Comparison of ENCODE assay signal across 8 cellular contexts in the genomic region with DNA sequence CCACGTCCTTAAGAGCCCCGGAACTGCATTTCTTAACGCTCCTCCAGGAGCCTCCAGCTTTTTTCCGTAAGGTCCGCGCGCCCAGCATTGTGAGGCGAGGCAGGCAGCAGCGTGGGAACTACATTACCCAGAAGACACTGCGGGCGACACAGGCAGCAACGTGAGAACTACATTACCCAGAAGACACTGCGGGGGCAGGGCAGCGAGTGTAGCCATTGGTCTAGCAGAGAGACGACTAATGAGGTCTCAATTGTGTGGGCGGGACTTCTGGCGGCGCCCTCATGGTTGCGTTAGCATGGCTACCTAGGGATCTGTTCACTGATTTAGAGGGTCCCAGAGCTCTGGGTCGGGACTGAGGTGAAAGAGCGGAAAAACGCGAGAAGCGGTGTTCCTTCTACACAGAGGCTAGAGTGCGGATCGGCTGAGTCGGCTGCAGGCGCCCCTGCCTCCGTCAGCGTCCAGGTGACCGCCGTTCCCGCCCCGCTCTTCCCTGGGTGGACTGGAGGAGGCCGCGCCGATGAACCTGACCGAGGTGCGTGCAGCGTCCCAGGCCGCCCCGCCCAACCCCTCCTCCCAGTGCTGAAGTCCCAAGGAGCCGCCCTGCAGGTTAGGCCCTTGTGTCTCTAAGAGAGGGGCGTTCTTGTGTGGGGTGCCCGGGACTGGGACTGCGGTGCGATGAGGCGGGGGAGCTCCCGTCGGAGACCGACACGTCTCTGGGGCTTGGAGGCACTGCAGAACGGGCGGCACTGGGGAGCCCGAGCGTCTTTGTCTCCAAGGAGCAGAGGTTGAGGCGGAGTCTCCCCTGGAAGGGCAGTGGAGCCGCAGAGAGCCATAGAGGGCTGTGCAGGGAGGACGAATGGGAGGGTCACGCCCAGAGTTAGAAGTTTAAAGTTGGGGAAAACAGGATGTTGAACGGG. TPM values are rescaled to one million over a fixed set of nuclear protein-coding genes. Genes with fewer than 3 reads are reported as not detected.
DNase-seq lines count a peak whose midpoint lies in the region; ATAC-seq and TF ChIP-seq lines count a peak whose summit lies in the region.

Gene ZNF749 (plus strand): TSS at position 264 of the 917 bp plus-strand sequence. CDS start 254 bp downstream, at position 518.

- peak; percentile 99 for DNase-seq in DMS79 (lab: John Stamatoyannopoulos, UW)
- DNase-seq in Panc1 (ENCODE audit: low read depth, low spot score): peak; percentile 93
- DNase-seq in activated T-cell treated with anti-CD3 and anti-CD28 coated beads, Interleukin-2, amount 50 U/mL, for 24 hours: peak; percentile 94
- peak; percentile 95 for DNase-seq in stimulated activated CD8-positive, alpha-beta memory T cell treated with anti-CD3 and anti-CD28 coated beads, Interleukin-4, amount 100 ng/mL, for 48 hours

- no peak for TF ChIP-seq CTCF in KMS-11 (conservative IDR thresholded peaks at IDR 0.05; ENCODE audit: low read depth, low read length)
- no peak for TF ChIP-seq CTCF in Panc1 (IDR thresholded peaks at IDR 0.05)

- H3K79me2 ChIP-seq in KMS-11 (ENCODE audit: insufficient read depth, low read depth): peaks cover 18% of the 10 kb centered on the region; the same call in 1 of the 2 replicates

- ATAC-seq in GM21786 (IDR thresholded peaks at IDR 0.05; ENCODE audit: unreplicated experiment) (peak; percentile 94), Panc1 (peak; percentile 99), esophagus mucosa (peak; percentile 100)

- H3K4me3 ChIP-seq in KMS-11 (IDR thresholded peaks at IDR 0.05; ENCODE audit: insufficient read depth, low read depth, low read length) (peak within 1 kb of the TSS; percentile 23), Panc1 (ENCODE audit: low read depth in 2 of 2, low read length in 2 of 2) (peak within 1 kb of the TSS; percentile 65 to 92), mucosa of stomach (ENCODE audit: low read length) (peak within 1 kb of the TSS; percentile 49)

- H3K36me3 ChIP-seq in KMS-11 (ENCODE audit: insufficient read depth): no peaks in the 10 kb centered on the region; the same call in 1 of the 2 replicates
- no peaks in the 10 kb centered on the region for H3K36me3 ChIP-seq in Panc1 (ENCODE audit: control insufficient read depth, insufficient read depth, low read length)
- H3K36me3 ChIP-seq in mucosa of stomach (ENCODE audit: control insufficient read depth, insufficient read depth, low read length): no peaks in the 10 kb centered on the region

- H3K4me3 Mint-ChIP-seq in activated T-cell treated with anti-CD3 and anti-CD28 coated beads, Interleukin-2, amount 50 U/mL, for 24 hours: peak within 1 kb of the TSS; percentile 97

- H3K9me3 ChIP-seq in Panc1 (ENCODE audit: control insufficient read depth, insufficient read depth, low read depth, low read length) (peaks cover 24% of the 10 kb centered on the region), mucosa of stomach (ENCODE audit: control insufficient read depth, low read length) (peaks cover 3% of the 10 kb centered on the region)

- no peaks in the 10 kb centered on the region for H4K20me1 ChIP-seq in KMS-11 (ENCODE audit: insufficient read depth)

- no peaks in the 10 kb centered on the region for H3K27me3 Mint-ChIP-seq in activated T-cell treated with anti-CD3 and anti-CD28 coated beads, Interleukin-2, amount 50 U/mL, for 24 hours

- H3K27me3 ChIP-seq in KMS-11 (ENCODE audit: insufficient read depth, low read depth): no peaks in the 10 kb centered on the region
- no peaks in the 10 kb centered on the region for H3K27me3 ChIP-seq in Panc1 (ENCODE audit: control insufficient read depth, insufficient read depth, low read length)
- H3K27me3 ChIP-seq in mucosa of stomach (ENCODE audit: control insufficient read depth, insufficient read depth, low read length): no peaks in the 10 kb centered on the region

- H3K36me3 Mint-ChIP-seq in activated T-cell treated with anti-CD3 and anti-CD28 coated beads, Interleukin-2, amount 50 U/mL, for 24 hours (ENCODE audit: low read depth): peaks cover 68% of the 10 kb centered on the region

- peak within 1 kb of the TSS; percentile 71 for H3K9ac ChIP-seq in KMS-11
- peak within 1 kb of the TSS; percentile 75 for H3K9ac ChIP-seq in mucosa of stomach (ENCODE audit: low read length)

- H3K4me1 Mint-ChIP-seq in activated T-cell treated with anti-CD3 and anti-CD28 coated beads, Interleukin-2, amount 50 U/mL, for 24 hours (ENCODE audit: low read depth): peaks cover 28% of the 10 kb centered on the region

- peak within 1 kb of the TSS; percentile 81 for H2AFZ ChIP-seq in KMS-11 (ENCODE audit: low read depth)

- no TSS peak for BruUV-seq in Panc1 (replicated peaks; lab: Mats Ljungman, UMichigan)

- in situ Hi-C loops in Panc1 (cut with HindIII; ENCODE audit: low pct_unique_long_range_greater_than_20kb, low sequenced_read_pairs): no loop called here

- H3K4me2 ChIP-seq in KMS-11: peak within 1 kb of the TSS; percentile 81

- peak within 1 kb of the TSS; percentile 46; the same call in 1 of the 2 replicates for H3K27ac ChIP-seq in KMS-11
- peak within 1 kb of the TSS; percentile 86 for H3K27ac ChIP-seq in Panc1 (ENCODE audit: low read length)

- intact Hi-C loops in Panc1 (cut with micrococcal nuclease; ENCODE audit: unreplicated experiment): no loop called here

- peak within 1 kb of the TSS; percentile 97 for H3K27ac Mint-ChIP-seq in activated T-cell treated with anti-CD3 and anti-CD28 coated beads, Interleukin-2, amount 50 U/mL, for 24 hours

- peaks cover 47% of the 10 kb centered on the region for H3K9me3 Mint-ChIP-seq in activated T-cell treated with anti-CD3 and anti-CD28 coated beads, Interleukin-2, amount 50 U/mL, for 24 hours

- POLR2A ChIA-PET in Panc1 (lab: Charles Lee): interaction anchor here (0.7 kb wide), 2 partner anchors 46 to 347 kb away, joined by 3 to 6 read pairs; partner anchors contain the start of gene ZNF548

- peaks cover 7% of the 10 kb centered on the region for H3K4me1 ChIP-seq in KMS-11 (ENCODE audit: low read depth, poor library complexity, severe bottlenecking)
- peaks cover 5% of the 10 kb centered on the region for H3K4me1 ChIP-seq in Panc1 (ENCODE audit: control insufficient read depth, insufficient read depth, low read length)
- H3K4me1 ChIP-seq in mucosa of stomach (ENCODE audit: control insufficient read depth, insufficient read depth, low read length): peaks cover 16% of the 10 kb centered on the region

- CTCF ChIA-PET in Panc1 (lab: Charles Lee): no interaction called here

RNA-seq across cellular contexts. Expression of gene ZNF749, which starts in this region (rescaled TPM):
- 21.3 TPM for total RNA-seq in Panc1 (2021; ENCODE audit: unreplicated experiment)
- polyA plus RNA-seq in Panc1 (2012; ENCODE audit: insufficient read length): 19.3 TPM
- 6.4 TPM for total RNA-seq in esophagus mucosa

Comparison
In these comparisons a context has a peak if more than half of its experiments do, and no peak if none do; other contexts are left out.
1. Peak in every context shown above with its lines: DNase-seq, ATAC-seq, H3K4me3 ChIP-seq and H3K27ac ChIP-seq.
2. H3K4me3 ChIP-seq: peak in every context shown above with its lines; median percentile 78 in Panc1; 49 in mucosa of stomach; 23 in KMS-11.